29 cellular contexts compared by ENCODE assay signal in genomic region chr12:31600252-31600651, GRCh38. TPM values are rescaled to one million over a fixed set of nuclear protein-coding genes. Genes with fewer than 3 reads are reported as not detected.
A peak's percentile ranks its signal among the peaks of the same experiment; 100 is the strongest.
DNase-seq lines count a peak whose midpoint lies in the region; ATAC-seq, FAIRE-seq and TF ChIP-seq lines count a peak whose summit lies in the region.
"Had no signal": no experiment of that assay in that cellular context is flagged by ENCODE, and none has a peak within 500 bp of the region (broad histone marks: within the 10 kb centered on the region; RNA-seq: fewer than 3 reads in every experiment).

No MANE protein-coding gene starts in this region.

- H3K4me2 ChIP-seq in Karpas-422 (ENCODE audit: low read depth, low read length, poor library complexity, severe bottlenecking), result peak overlapping the region; percentile 10
- H3K4me2 ChIP-seq in GM12878 (ENCODE audit: control insufficient read depth, insufficient read depth), result no peak overlapping the region

- ATAC-seq in GM12878 (no peak), HG03097 (IDR thresholded peaks at IDR 0.05; ENCODE audit: low FRiP score, unreplicated experiment) (no peak)
- ATAC-seq in stimulated activated memory B cell treated with anti-CD40 and anti-IgM and Interleukin-4, amounts not matched to agents 10 μg/mL and 1 μg/mL and 100 μg/mL, for 72 hours, result no peak
- ATAC-seq in activated CD8-positive, alpha-beta T cell treated with anti-CD3 and anti-CD28 coated beads, Interleukin-2, amount 10 ng/mL, durations not matched to agents 7 days and 5 days, result no peak
- ATAC-seq: activated T-cell treated with anti-CD3 and anti-CD28 coated beads, Interleukin-2, amount 50 U/mL, for 72 hours; Right ventricle myocardium inferior; stimulated activated effector memory CD8-positive, alpha-beta T cell treated with anti-CD3 and anti-CD28 coated beads, Interleukin-12 subunit alpha, Interleukin-12 subunit beta, amount 100 ng/mL, for 72 hours had no signal

- no peak overlapping the region for H2AFZ ChIP-seq in Karpas-422 (ENCODE audit: low read length)
- no peak overlapping the region; the same call in 1 of the 2 replicates for H2AFZ ChIP-seq in GM12878 (ENCODE audit: control insufficient read depth, low read depth, low read length)

- no peaks in the 10 kb centered on the region for H3K79me2 ChIP-seq in Karpas-422 (ENCODE audit: low read length)
- no peaks in the 10 kb centered on the region for H3K79me2 ChIP-seq in GM12878 (ENCODE audit: control insufficient read depth, insufficient read depth, low read length)

- TF ChIP-seq EP300 in GM12878 (IDR thresholded peaks at IDR 0.05; ENCODE audit: borderline replicate concordance in 1 of 2, control insufficient read depth in 1 of 2, low read depth in 2 of 2, low read length in 2 of 2), result no peak

- no peak for TF ChIP-seq POLR2A in GM12878 (IDR thresholded peaks at IDR 0.05; ENCODE audit: low read depth, low read length)

- H3K4me3 ChIP-seq in Karpas-422 (ENCODE audit: low read length) (no peak overlapping the region), GM12878 (no peak overlapping the region)
- H3K4me3 ChIP-seq: skin epidermis, testis, vagina had no signal

- RAD21 ChIA-PET in GM12878 (lab: Charles Lee; ENCODE audit: unreplicated experiment), result no interaction called here

- in situ Hi-C loops in GM12878 (cut with MboI), result no loop called here

- no peaks in the 10 kb centered on the region for H4K20me1 ChIP-seq in Karpas-422 (ENCODE audit: insufficient read depth, low read depth, low read length)
- no peaks in the 10 kb centered on the region for H4K20me1 ChIP-seq in GM12878 (ENCODE audit: control insufficient read depth, insufficient read depth)

- H3K9me3 Mint-ChIP-seq in stimulated activated memory B cell treated with anti-CD40 and anti-IgM and Interleukin-4, amounts not matched to agents 10 μg/mL and 1 μg/mL and 100 μg/mL, for 72 hours, result peaks cover 3% of the 10 kb centered on the region
- H3K9me3 Mint-ChIP-seq in activated CD8-positive, alpha-beta T cell treated with anti-CD3 and anti-CD28 coated beads, Interleukin-2, amount 10 ng/mL, durations not matched to agents 7 days and 5 days (ENCODE audit: insufficient read depth), result no peaks in the 10 kb centered on the region
- H3K9me3 Mint-ChIP-seq: activated naive CD4-positive, alpha-beta T cell treated with anti-CD3 and anti-CD28 coated beads, Interleukin-2, amount 10 ng/mL, durations not matched to agents 7 days and 5 days; activated T-cell treated with anti-CD3 and anti-CD28 coated beads, Interleukin-2, amount 50 U/mL, for 72 hours; CD8-positive, alpha-beta memory T cell; stimulated activated effector memory CD8-positive, alpha-beta T cell treated with anti-CD3 and anti-CD28 coated beads, Interleukin-12 subunit alpha, Interleukin-12 subunit beta, amount 100 ng/mL, for 72 hours had no signal

- CTCF ChIA-PET in GM12878 (lab: Yijun Ruan, JAX), result interaction anchor here (0.6 to 0.7 kb wide), 2 partner anchors 270 to 1981 kb away, joined by 3 read pairs; no protein-coding TSS in a partner anchor
- CTCF ChIA-PET in activated CD8-positive, alpha-beta T cell treated with anti-CD3 and anti-CD28 coated beads, Interleukin-2, amount 10 ng/mL, durations not matched to agents 7 days and 5 days (lab: Charles Lee), result no interaction called here

- H3K4me1 ChIP-seq in Karpas-422 (ENCODE audit: low read length), result peaks cover 54% of the 10 kb centered on the region
- H3K4me1 ChIP-seq in GM12878 (ENCODE audit: control insufficient read depth, insufficient read depth, low read length), result peaks cover 41% of the 10 kb centered on the region
- H3K4me1 ChIP-seq: testis, vagina had no signal

- H3K4me1 Mint-ChIP-seq in stimulated activated memory B cell treated with anti-CD40 and anti-IgM and Interleukin-4, amounts not matched to agents 10 μg/mL and 1 μg/mL and 100 μg/mL, for 72 hours, result peaks cover 52% of the 10 kb centered on the region
- H3K4me1 Mint-ChIP-seq in activated CD8-positive, alpha-beta T cell treated with anti-CD3 and anti-CD28 coated beads, Interleukin-2, amount 10 ng/mL, durations not matched to agents 7 days and 5 days (ENCODE audit: low read depth), result no peaks in the 10 kb centered on the region
- H3K4me1 Mint-ChIP-seq: activated naive CD4-positive, alpha-beta T cell treated with anti-CD3 and anti-CD28 coated beads, Interleukin-2, amount 10 ng/mL, durations not matched to agents 7 days and 5 days; CD8-positive, alpha-beta memory T cell; stimulated activated effector memory CD8-positive, alpha-beta T cell treated with anti-CD3 and anti-CD28 coated beads, Interleukin-12 subunit alpha, Interleukin-12 subunit beta, amount 100 ng/mL, for 72 hours had no signal

- peak; percentile 18 for FAIRE-seq in GM18507 (lab: Jason Lieb, UNC)
- no peak for FAIRE-seq in GM12878 (lab: Jason Lieb, UNC)
- FAIRE-seq: bronchial epithelial cell, endometrium, TTC549 had no signal

- intact Hi-C loops in GM12878 (cut with micrococcal nuclease; ENCODE audit: unreplicated experiment), result no loop called here

- H3K36me3 Mint-ChIP-seq in stimulated activated memory B cell treated with anti-CD40 and anti-IgM and Interleukin-4, amounts not matched to agents 10 μg/mL and 1 μg/mL and 100 μg/mL, for 72 hours, result no peaks in the 10 kb centered on the region
- no peaks in the 10 kb centered on the region for H3K36me3 Mint-ChIP-seq in activated CD8-positive, alpha-beta T cell treated with anti-CD3 and anti-CD28 coated beads, Interleukin-2, amount 10 ng/mL, durations not matched to agents 7 days and 5 days (ENCODE audit: low read depth)
- H3K36me3 Mint-ChIP-seq: activated naive CD4-positive, alpha-beta T cell treated with anti-CD3 and anti-CD28 coated beads, Interleukin-2, amount 10 ng/mL, durations not matched to agents 7 days and 5 days; CD8-positive, alpha-beta memory T cell; stimulated activated effector memory CD8-positive, alpha-beta T cell treated with anti-CD3 and anti-CD28 coated beads, Interleukin-12 subunit alpha, Interleukin-12 subunit beta, amount 100 ng/mL, for 72 hours had no signal

- peak in 1 of 3 experiments; percentile 22; a peak in 1 of 6 replicates for TF ChIP-seq CTCF in GM12878 (IDR thresholded peaks at IDR 0.05 in 2 of 3, conservative IDR thresholded peaks at IDR 0.05 in 1 of 3; ENCODE audit: control insufficient read depth in 2 of 3, extremely low read depth in 1 of 3, insufficient read depth in 1 of 3, low read depth in 3 of 3, low read length in 3 of 3)

- DNase-seq in GM18507 (ENCODE audit: extremely low spot score, insufficient read length, low read depth) (no peak), Karpas-422 (peak; percentile 75), GM12878 (ENCODE audit: low read depth, low spot score) (no peak), T-helper 1 cell (no peak)
- no peak for DNase-seq in activated CD8-positive, alpha-beta T cell treated with anti-CD3 and anti-CD28 coated beads, Interleukin-2, amount 10 ng/mL, durations not matched to agents 7 days and 5 days
- DNase-seq: activated CD4-positive, alpha-beta T cell treated with anti-CD3 and anti-CD28 coated beads for 4 hours; activated naive CD4-positive, alpha-beta T cell treated with anti-CD3 and anti-CD28 coated beads, Interleukin-2, amount 10 ng/mL, durations not matched to agents 7 days and 5 days; activated T-cell treated with anti-CD3 and anti-CD28 coated beads, Interleukin-2, amount 50 U/mL, for 72 hours; amygdala; CD8-positive, alpha-beta memory T cell; cortex of kidney; DMS79; HCEC 1CT; mammary epithelial cell; NCI-H146; NCI-H2171; NCI-H524 treated with DMSO at 0.1 percent for 48 hours; nucleus accumbens; stimulated activated CD4-positive, alpha-beta T cell treated with anti-CD3 and anti-CD28 coated beads, Interleukin-1b, Interleukin-23, amount 100 ng/mL, for 48 hours; testis had no signal

- 0 out of 2 replicates have a peak, but pooled peaks have one; percentile 24 for TF ChIP-seq RAD21 in GM12878 (IDR thresholded peaks at IDR 0.05; ENCODE audit: insufficient read depth, low read depth, low read length)

- no peaks in the 10 kb centered on the region for H3K27me3 Mint-ChIP-seq in stimulated activated memory B cell treated with anti-CD40 and anti-IgM and Interleukin-4, amounts not matched to agents 10 μg/mL and 1 μg/mL and 100 μg/mL, for 72 hours
- peaks cover 3% of the 10 kb centered on the region for H3K27me3 Mint-ChIP-seq in activated CD8-positive, alpha-beta T cell treated with anti-CD3 and anti-CD28 coated beads, Interleukin-2, amount 10 ng/mL, durations not matched to agents 7 days and 5 days (ENCODE audit: low read depth)

- BruUV-seq in GM12878 (replicated peaks; lab: Mats Ljungman, UMichigan), result no TSS peak

- SMC1A ChIA-PET in GM12878 (lab: Charles Lee; ENCODE audit: uncharacterized antibody, unreplicated experiment), result no interaction called here

- H3K9me3 ChIP-seq in Karpas-422 (ENCODE audit: low read length) (no peaks in the 10 kb centered on the region), GM12878 (replicated peaks; ENCODE audit: control insufficient read depth, insufficient read depth, low read length) (no peaks in the 10 kb centered on the region; the same call in 2 of the 3 replicates)
- H3K9me3 ChIP-seq: testis, vagina had no signal

- H3K27me3 ChIP-seq in Karpas-422 (ENCODE audit: low read length), result no peaks in the 10 kb centered on the region
- H3K27me3 ChIP-seq in GM12878 (replicated peaks in 1 of 2; ENCODE audit: control insufficient read depth in 2 of 2, insufficient read depth in 2 of 2, low read length in 1 of 2), result no peaks in the 10 kb centered on the region
- H3K27me3 ChIP-seq: testis, vagina had no signal

- no peaks in the 10 kb centered on the region for H3K36me3 ChIP-seq in Karpas-422 (ENCODE audit: insufficient read depth, low read length)
- no peaks in the 10 kb centered on the region for H3K36me3 ChIP-seq in GM12878 (ENCODE audit: control insufficient read depth in 2 of 2, insufficient read depth in 2 of 2, low read length in 1 of 2)
- H3K36me3 ChIP-seq: vagina had no signal

- no peak overlapping the region for H3K4me3 Mint-ChIP-seq in stimulated activated memory B cell treated with anti-CD40 and anti-IgM and Interleukin-4, amounts not matched to agents 10 μg/mL and 1 μg/mL and 100 μg/mL, for 72 hours
- no peak overlapping the region for H3K4me3 Mint-ChIP-seq in activated CD8-positive, alpha-beta T cell treated with anti-CD3 and anti-CD28 coated beads, Interleukin-2, amount 10 ng/mL, durations not matched to agents 7 days and 5 days
- H3K4me3 Mint-ChIP-seq: activated naive CD4-positive, alpha-beta T cell treated with anti-CD3 and anti-CD28 coated beads, Interleukin-2, amount 10 ng/mL, durations not matched to agents 7 days and 5 days; activated T-cell treated with anti-CD3 and anti-CD28 coated beads, Interleukin-2, amount 50 U/mL, for 72 hours; CD8-positive, alpha-beta memory T cell; stimulated activated effector memory CD8-positive, alpha-beta T cell treated with anti-CD3 and anti-CD28 coated beads, Interleukin-12 subunit alpha, Interleukin-12 subunit beta, amount 100 ng/mL, for 72 hours had no signal

- H3K27ac Mint-ChIP-seq in stimulated activated memory B cell treated with anti-CD40 and anti-IgM and Interleukin-4, amounts not matched to agents 10 μg/mL and 1 μg/mL and 100 μg/mL, for 72 hours, result peak overlapping the region; percentile 73
- no peak overlapping the region for H3K27ac Mint-ChIP-seq in activated CD8-positive, alpha-beta T cell treated with anti-CD3 and anti-CD28 coated beads, Interleukin-2, amount 10 ng/mL, durations not matched to agents 7 days and 5 days
- H3K27ac Mint-ChIP-seq: activated naive CD4-positive, alpha-beta T cell treated with anti-CD3 and anti-CD28 coated beads, Interleukin-2, amount 10 ng/mL, durations not matched to agents 7 days and 5 days; activated T-cell treated with anti-CD3 and anti-CD28 coated beads, Interleukin-2, amount 50 U/mL, for 72 hours; CD8-positive, alpha-beta memory T cell; stimulated activated effector memory CD8-positive, alpha-beta T cell treated with anti-CD3 and anti-CD28 coated beads, Interleukin-12 subunit alpha, Interleukin-12 subunit beta, amount 100 ng/mL, for 72 hours had no signal

- WGBS in GM12878 (ENCODE audit: insufficient coverage, insufficient replicate concordance, low lambda C conversion rate, missing lambda C conversion rate), result 81% methylated on average over 5 of the region's 5 CpGs

- H3K9me2 ChIP-seq in Karpas-422 (replicated peaks; ENCODE audit: insufficient read depth, low read length), result no peaks in the 10 kb centered on the region

- H3K9ac ChIP-seq in Karpas-422 (ENCODE audit: low read length) (no peak overlapping the region), GM12878 (ENCODE audit: control insufficient read depth, insufficient read depth, low read length) (no peak overlapping the region)

- POLR2A ChIA-PET in GM12878 (lab: Charles Lee), result no interaction called here
- POLR2A ChIA-PET in activated CD8-positive, alpha-beta T cell treated with anti-CD3 and anti-CD28 coated beads, Interleukin-2, amount 10 ng/mL, durations not matched to agents 7 days and 5 days (lab: Charles Lee), result no interaction called here

- no peak overlapping the region for H3K27ac ChIP-seq in Karpas-422 (ENCODE audit: low read length)
- no peak overlapping the region for H3K27ac ChIP-seq in GM12878 (ENCODE audit: control insufficient read depth, insufficient read depth)
- H3K27ac ChIP-seq: skin epidermis, testis, vagina had no signal

RNA-seq across cellular contexts. Expression of gene DENND5B, which starts 9.3 kb away (rescaled TPM):
- 4.7 and 5.5 TPM in 2 replicates for total RNA-seq in Karpas-422 (2014; rRNA removed; shearing (Covaris generic); ENCODE audit: low replicate concordance)
- 7.7 and 8.7 TPM in 2 replicates for total RNA-seq in GM12878 (2013; cell fraction: nucleolus; rRNA removed)
- total RNA-seq in GM12878 (2014; rRNA removed) (25.9 and 27.2 TPM in 2 replicates), GM12878 (2014; rRNA removed; fragmentation: Illumina TruSeq; extraction: Trizol) (25.0 and 25.2 TPM in 2 replicates), GM12878 (2021) (27.8 and 32.5 TPM in 2 replicates)
- 12.4 TPM for polyA plus RNA-seq in GM12878 (2011; ENCODE audit: low read depth)
- polyA plus RNA-seq in GM12878 (2011; rRNA removed) (0.27 and 0.39 TPM in 2 replicates), GM12878 (2014; fragmentation: Illumina TruSeq; extraction: Trizol) (25.6 and 31.5 TPM in 2 replicates), GM12878 (2014; fragmentation: Nextera tagmentation; extraction: Ambion mirVana) (1 to 10 TPM; 5.0 to 5.9 TPM), GM12878 (2014; rRNA removed) (14.6 and 16.1 TPM in 2 replicates), GM12878 (2016; fragmentation: Nextera tagmentation; extraction: Ambion mirVana) (10 to 100 TPM; 11.6 to 25.2 TPM)
- 0.27 and 0.30 TPM in 2 replicates for polyA plus RNA-seq in GM12878 (2011; cell fraction: cytosol; rRNA removed)
- polyA plus RNA-seq in GM12878 (2011; cell fraction: nucleus; rRNA removed), result 0.06 and 0.20 TPM in 2 replicates
- polyA plus RNA-seq in GM12878 (2012), result 13.0 and 13.2 TPM in 2 replicates
- polyA minus RNA-seq in GM12878 (2011; rRNA and poly(A)+ RNA removed), result 0.26 and 0.59 TPM in 2 replicates
- 0.67 and 0.73 TPM in 2 replicates for polyA minus RNA-seq in GM12878 (2011; cell fraction: cytosol; rRNA and poly(A)+ RNA removed)
- polyA minus RNA-seq in GM12878 (2011; cell fraction: nucleus; rRNA and poly(A)+ RNA removed), result 0.60 and 0.77 TPM in 2 replicates
- under 1 TPM; 0.08 to 0.16 TPM for total RNA-seq in activated CD8-positive, alpha-beta T cell treated with anti-CD3 and anti-CD28 coated beads, Interleukin-2, amount 10 ng/mL, durations not matched to agents 7 days and 5 days
- polyA plus RNA-seq: CD8-positive, alpha-beta memory T cell had no signal

RNA-seq across cellular contexts. Expression of gene ETFBKMT, which starts 59.2 kb away (rescaled TPM):
- total RNA-seq in Karpas-422 (2014; rRNA removed; shearing (Covaris generic); ENCODE audit: low replicate concordance), result 1.0 and 1.5 TPM in 2 replicates
- 0.77 and 1.4 TPM in 2 replicates for total RNA-seq in GM12878 (2013; cell fraction: nucleolus; rRNA removed)
- total RNA-seq in GM12878 (2014; rRNA removed) (0.60 and 0.68 TPM in 2 replicates), GM12878 (2014; rRNA removed; fragmentation: Illumina TruSeq; extraction: Trizol) (0.37 and 0.63 TPM in 2 replicates), GM12878 (2021) (0.56 and 1.4 TPM in 2 replicates)
- polyA plus RNA-seq in GM12878 (2011; ENCODE audit: low read depth), result 0.38 TPM
- polyA plus RNA-seq in GM12878 (2011; rRNA removed) (0.75 and 0.77 TPM in 2 replicates), GM12878 (2014; fragmentation: Illumina TruSeq; extraction: Trizol) (0.14 and 0.25 TPM in 2 replicates), GM12878 (2014; fragmentation: Nextera tagmentation; extraction: Ambion mirVana) (under 1 TPM; 0.49 to 0.79 TPM), GM12878 (2014; rRNA removed) (0.36 and 0.49 TPM in 2 replicates), GM12878 (2016; fragmentation: Nextera tagmentation; extraction: Ambion mirVana) (1 to 10 TPM in 1 of 2 experiments, under 1 TPM in 1; 0.84 to 1.1 TPM)
- polyA plus RNA-seq in GM12878 (2011; cell fraction: cytosol; rRNA removed), result 0.64 TPM in 2 replicates
- polyA plus RNA-seq in GM12878 (2011; cell fraction: nucleus; rRNA removed), result 0.27 and 0.32 TPM in 2 replicates
- polyA plus RNA-seq in GM12878 (2012), result 0.45 and 0.61 TPM in 2 replicates
- 0.46 and 0.66 TPM in 2 replicates for polyA minus RNA-seq in GM12878 (2011; rRNA and poly(A)+ RNA removed)
- polyA minus RNA-seq in GM12878 (2011; cell fraction: cytosol; rRNA and poly(A)+ RNA removed), result not detected in 2 replicates
- 0.24 and 1.3 TPM in 2 replicates for polyA minus RNA-seq in GM12878 (2011; cell fraction: nucleus; rRNA and poly(A)+ RNA removed)
- 1 to 10 TPM; 1.0 to 1.4 TPM for total RNA-seq in activated CD8-positive, alpha-beta T cell treated with anti-CD3 and anti-CD28 coated beads, Interleukin-2, amount 10 ng/mL, durations not matched to agents 7 days and 5 days
